8 cellular contexts compared by ENCODE assay signal in genomic region chr3:170908235-170909116, GRCh38. TPM values are rescaled to one million over a fixed set of nuclear protein-coding genes. Genes with fewer than 3 reads are reported as not detected.
A peak's percentile ranks its signal among the peaks of the same experiment; 100 is the strongest.
DNase-seq lines count a peak whose midpoint lies in the region; ATAC-seq and TF ChIP-seq lines count a peak whose summit lies in the region.

EIF5A2 (minus strand) TSS chr3:170908637; CDS start chr3:170907806, 831 bp downstream.

- peak; percentile 89 for ATAC-seq in GM21526 (IDR thresholded peaks at IDR 0.05; ENCODE audit: low FRiP score, unreplicated experiment)

- intact Hi-C loops in esophagus squamous epithelium (cut with DNase I), result no loop called here

- DNase-seq in D341Med (ENCODE audit: low spot score), result peak; percentile 84
- DNase-seq in OCI-M1 (lab: John Stamatoyannopoulos, UW), result peak; percentile 97
- peak; percentile 95 for DNase-seq in activated T-cell treated with anti-CD3 and anti-CD28 coated beads, Interleukin-2, amount 50 U/mL, for 1 hour
- peak; percentile 62 for DNase-seq in esophagus squamous epithelium (lab: John Stamatoyannopoulos, UW)
- DNase-seq in myocyte (ENCODE audit: low read depth), result peak; percentile 95
- DNase-seq in stimulated activated CD8-positive, alpha-beta memory T cell treated with anti-CD3 and anti-CD28 coated beads, Interleukin-7, amount 100 ng/mL, for 24 hours (ENCODE audit: low read depth), result peak; percentile 93

- WGBS in HUES64, result 20% methylated on average over 73 of the region's 73 CpGs
- WGBS in esophagus squamous epithelium, 2 donors, result 8 to 39% methylated on average over 8 to 28 of the region's 73 CpGs

- H3K4me3 ChIP-seq in HUES64 (ENCODE audit: low read length), result peak within 1 kb of the TSS; percentile 65
- peak within 1 kb of the TSS; percentile 52 to 84 (median 62) for H3K4me3 ChIP-seq in esophagus squamous epithelium

- H3K36me3 ChIP-seq in HUES64 (ENCODE audit: insufficient read depth, low read length) (no peaks in the 10 kb centered on the region), esophagus squamous epithelium (no peaks in the 10 kb centered on the region)

- no peak for TF ChIP-seq CTCF in esophagus squamous epithelium (IDR thresholded peaks at IDR 0.05)

- H3K4me1 ChIP-seq in HUES64 (ENCODE audit: insufficient read depth, low read length) (no peaks in the 10 kb centered on the region), esophagus squamous epithelium (peaks cover 7 to 30% (median 15%) of the 10 kb centered on the region in 3 donors)

- TF ChIP-seq POLR2A in esophagus squamous epithelium (IDR thresholded peaks at IDR 0.05), result peak in 2 of 4 donors; percentile 29 to 66

- peaks cover 18% of the 10 kb centered on the region for H3K9me3 ChIP-seq in HUES64 (ENCODE audit: insufficient read depth, low read depth, low read length)
- peaks cover 0 to 15% (median 15%) of the 10 kb centered on the region in 3 donors for H3K9me3 ChIP-seq in esophagus squamous epithelium

- no peak within 1 kb of the TSS for H3K27ac ChIP-seq in HUES64 (ENCODE audit: low read depth, low read length)
- H3K27ac ChIP-seq in esophagus squamous epithelium, result peak within 1 kb of the TSS; percentile 32 to 82 (median 58)

- H3K27me3 ChIP-seq in HUES64 (ENCODE audit: insufficient read depth, low read length), result peaks cover 32% of the 10 kb centered on the region
- peaks cover 0 to 11% (median 0%) of the 10 kb centered on the region in 4 donors for H3K27me3 ChIP-seq in esophagus squamous epithelium

- peak within 1 kb of the TSS; percentile 69; the same call in 1 of the 2 replicates for H3K9ac ChIP-seq in HUES64 (ENCODE audit: low read depth, low read length)

RNA-seq across cellular contexts. Expression of gene EIF5A2, which starts in this region (rescaled TPM):
- 5.5 TPM for polyA plus RNA-seq in HUES64 (2013, experiment 1 of 2)
- polyA plus RNA-seq in HUES64 (2013, experiment 2 of 2), result 4.8 TPM
- total RNA-seq in esophagus squamous epithelium (1 to 10 TPM; 2.3 to 6.0 (median 2.6) TPM), myocyte (13.2 and 14.3 TPM in 2 replicates)
- 9.3 TPM for polyA plus RNA-seq in myocyte (2012)
